Comparison of ENCODE assay signal across 8 cellular contexts in the genomic region with DNA sequence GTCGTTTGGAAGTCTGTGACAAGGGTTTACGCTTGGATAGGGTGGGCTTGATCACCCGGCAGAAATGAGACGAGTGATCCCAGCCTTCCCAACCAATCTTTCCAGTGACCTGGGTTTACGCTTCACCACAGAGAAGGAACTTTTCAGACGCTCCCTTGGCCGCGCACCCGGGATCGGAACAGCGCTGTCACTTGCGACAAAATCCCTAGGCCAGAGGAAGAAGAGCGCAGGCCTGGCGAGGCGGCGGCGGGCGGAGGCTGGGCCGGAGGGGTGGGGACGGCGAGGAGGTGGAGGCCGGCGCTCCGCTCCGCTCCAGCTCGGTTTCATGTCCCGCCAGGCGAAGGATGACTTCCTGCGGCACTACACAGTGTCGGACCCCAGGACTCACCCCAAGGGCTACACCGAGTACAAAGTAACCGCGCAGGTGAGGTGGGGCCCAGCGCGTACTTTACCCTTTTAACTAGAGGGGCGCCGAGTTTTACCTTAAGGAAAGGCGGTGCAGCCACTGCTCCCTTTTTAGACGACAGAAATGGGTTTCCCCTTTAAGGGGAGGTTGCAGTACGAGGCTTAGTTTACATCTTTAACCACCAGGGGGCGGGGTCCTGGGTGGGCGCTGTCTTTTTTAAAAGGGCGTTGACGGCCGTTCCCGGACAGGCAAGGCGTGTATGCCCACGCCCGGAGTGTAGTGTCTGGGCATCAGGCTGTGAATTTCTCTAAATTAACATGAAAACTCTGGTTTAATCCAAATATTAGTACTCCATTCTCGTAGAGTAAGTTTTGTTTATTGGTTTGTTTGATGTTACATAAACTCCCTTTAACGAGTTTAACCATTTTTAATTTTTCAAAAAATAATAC. TPM values are rescaled to one million over a fixed set of nuclear protein-coding genes. Genes with fewer than 3 reads are reported as not detected.
DNase-seq lines count a peak whose midpoint lies in the region; TF ChIP-seq lines count a peak whose summit lies in the region.

TSS of gene SNX15 (plus strand) at position 227 of the 855 bp plus-strand sequence. CDS start at position 326, 99 bp downstream.

- peak; percentile 84 for TF ChIP-seq POLR2A in Raji (IDR thresholded peaks at IDR 0.05; ENCODE audit: insufficient read depth, low read depth, low read length)
- TF ChIP-seq POLR2A in stomach (IDR thresholded peaks at IDR 0.05) = peak in 2 of 4 donors; percentile 5 to 74

- H2AFZ ChIP-seq in Loucy (ENCODE audit: low read length) = peak within 1 kb of the TSS; percentile 89
- H2AFZ ChIP-seq in neural cell (ENCODE audit: low read depth, low read length) = peak within 1 kb of the TSS; percentile 42

- intact Hi-C loops in stomach (cut with DNase I; ENCODE audit: low total_unique reads) = no loop called here

- TF ChIP-seq EP300 in neural cell (conservative IDR thresholded peaks at IDR 0.05; ENCODE audit: poor library complexity, severe bottlenecking) (peak; percentile 56), stomach (IDR thresholded peaks at IDR 0.05) (no peak)

- H3K9me2 ChIP-seq in Loucy (replicated peaks; ENCODE audit: low read depth, low read length) (no peaks in the 10 kb centered on the region), neural cell (ENCODE audit: insufficient read depth, low read length) (no peaks in the 10 kb centered on the region)

- H4K20me1 ChIP-seq in Loucy (ENCODE audit: insufficient read depth, low read length, poor library complexity, severe bottlenecking) (no peaks in the 10 kb centered on the region), neural cell (ENCODE audit: insufficient read depth) (no peaks in the 10 kb centered on the region)

- H3K27me3 ChIP-seq in H7 (ENCODE audit: control insufficient read depth, insufficient read depth, low read length) = no peaks in the 10 kb centered on the region
- H3K27me3 ChIP-seq in Loucy (ENCODE audit: insufficient read depth, low read length, poor library complexity, severe bottlenecking) = no peaks in the 10 kb centered on the region
- H3K27me3 ChIP-seq in neural cell (ENCODE audit: insufficient read depth, low read depth, low read length) = no peaks in the 10 kb centered on the region
- H3K27me3 ChIP-seq in stomach = no peaks in the 10 kb centered on the region

- H3K79me2 ChIP-seq in Loucy (ENCODE audit: insufficient read depth, low read length) = no peaks in the 10 kb centered on the region
- H3K79me2 ChIP-seq in neural cell (replicated peaks; ENCODE audit: insufficient read depth, low read length) = peaks cover 4% of the 10 kb centered on the region

- H3K9me3 ChIP-seq in Loucy (ENCODE audit: insufficient read depth, low read depth, low read length) (no peaks in the 10 kb centered on the region), neural cell (ENCODE audit: low read length) (no peaks in the 10 kb centered on the region), stomach (no peaks in the 10 kb centered on the region)

- H3K9ac ChIP-seq in Loucy (ENCODE audit: low read depth, low read length, poor library complexity, severe bottlenecking) (peak within 1 kb of the TSS; percentile 57), neural cell (ENCODE audit: low read length) (peak within 1 kb of the TSS; percentile 79)

- peak; percentile 41 for TF ChIP-seq CTCF in Loucy (conservative IDR thresholded peaks at IDR 0.05; ENCODE audit: low read length)
- peak; percentile 80 for TF ChIP-seq CTCF in neural cell (IDR thresholded peaks at IDR 0.05; ENCODE audit: poor library complexity, severe bottlenecking)
- TF ChIP-seq CTCF in stomach (IDR thresholded peaks at IDR 0.05) = peak in 5 of 7 experiments; percentile 63 to 93 (median 70)

- DNase-seq in G401 (ENCODE audit: low spot score) (peak; percentile 99), H7 (peak; percentile 97), fibroblast of the conjunctiva (ENCODE audit: low read depth) (peak; percentile 90), stomach (peak; percentile 93)
- DNase-seq in activated effector memory CD4-positive, alpha-beta T cell treated with Interleukin-2 at 50 U/mL for 16 hours = peak; percentile 82

- H3K27ac ChIP-seq in neural cell (ENCODE audit: low read length) (peak within 1 kb of the TSS; percentile 86), stomach (peak within 1 kb of the TSS; percentile 87 to 94 (median 89))

- H3K36me3 ChIP-seq in H7 (replicated peaks; ENCODE audit: control insufficient read depth, insufficient read depth, low read length) = no peaks in the 10 kb centered on the region
- no peaks in the 10 kb centered on the region for H3K36me3 ChIP-seq in Loucy (ENCODE audit: insufficient read depth, low read length)
- H3K36me3 ChIP-seq in neural cell (ENCODE audit: insufficient read depth, low read length) = no peaks in the 10 kb centered on the region
- H3K36me3 ChIP-seq in stomach = peaks cover under 1 to 23% (median 16%) of the 10 kb centered on the region in 4 donors

- H3F3A ChIP-seq in Loucy (ENCODE audit: low read depth) (no peaks in the 10 kb centered on the region), neural cell (ENCODE audit: insufficient read depth, low read length, poor library complexity, severe bottlenecking) (no peaks in the 10 kb centered on the region)

- H3K4me2 ChIP-seq in Loucy (ENCODE audit: low read depth, low read length, poor library complexity, severe bottlenecking) = peak within 1 kb of the TSS; percentile 79
- H3K4me2 ChIP-seq in neural cell (ENCODE audit: low read length) = peak within 1 kb of the TSS; percentile 81

- 1% methylated on average over 29 to 51 of the region's 51 CpGs for WGBS in stomach, 5 donors

- peaks cover 14% of the 10 kb centered on the region for H3K4me1 ChIP-seq in Loucy (ENCODE audit: insufficient read depth, low read length, poor library complexity, severe bottlenecking)
- peaks cover 15 to 38% (median 23%) of the 10 kb centered on the region in 4 donors for H3K4me1 ChIP-seq in stomach

- H3K4me3 ChIP-seq in H7 (ENCODE audit: insufficient read depth, low read depth, low read length) (peak within 1 kb of the TSS; percentile 47), Loucy (ENCODE audit: low read length, poor library complexity, severe bottlenecking) (peak within 1 kb of the TSS; percentile 76), neural cell (ENCODE audit: low read length) (peak within 1 kb of the TSS; percentile 78), stomach (peak within 1 kb of the TSS; percentile 56 to 66 (median 59))

- TF ChIP-seq RAD21 in neural cell (conservative IDR thresholded peaks at IDR 0.05) = peak; percentile 35

- in situ Hi-C loops in G401 (cut with HindIII; ENCODE audit: low sequenced_read_pairs) = no loop called here

TF ChIP-seq in neural cell, 6 proteins besides CTCF, POLR2A, EP300 and RAD21:
- TF ChIP-seq REST (IDR thresholded peaks at IDR 0.05; ENCODE audit: borderline replicate concordance) (peak; percentile 70), MXI1 (conservative IDR thresholded peaks at IDR 0.05; ENCODE audit: poor library complexity, severe bottlenecking) (peak; percentile 71), POLR2AphosphoS5 (IDR thresholded peaks at IDR 0.05) (peak; percentile 74), TAF1 (IDR thresholded peaks at IDR 0.05; ENCODE audit: low read depth) (no peak), EZH2 (IDR thresholded peaks at IDR 0.05; ENCODE audit: borderline replicate concordance, insufficient read depth, low read length, poor library complexity, severe bottlenecking) (no peak), SMC3 (conservative IDR thresholded peaks at IDR 0.05; ENCODE audit: poor library complexity) (peak; percentile 56)

RNA-seq across cellular contexts. Expression of gene SNX15, which starts in this region (rescaled TPM):
- 10.1 and 12.8 TPM in 2 replicates for total RNA-seq in G401 (2014; rRNA removed; shearing (Covaris generic))
- total RNA-seq in H7 (2014; rRNA removed; shearing (Covaris generic)) = 11.8 and 12.7 TPM in 2 replicates
- polyA plus RNA-seq in neural cell = 11.2 and 15.3 TPM in 2 replicates
- 8.2 and 11.0 TPM in 2 replicates for polyA minus RNA-seq in neural cell
- total RNA-seq in stomach = 10 to 100 TPM in 4 of 5 donors, 1 to 10 TPM in 1; 4.2 to 45.8 (median 13.3) TPM
- polyA plus RNA-seq in stomach = 10 to 100 TPM; 18.7 to 22.5 (median 20.0) TPM

Comparison
In these comparisons a context has a peak if more than half of its experiments do, and no peak if none do; other contexts are left out.
1. Peak in every context shown above with its lines: DNase-seq, H3K4me3 ChIP-seq and H3K27ac ChIP-seq.